7 cellular contexts compared by ENCODE assay signal in the genomic region with DNA sequence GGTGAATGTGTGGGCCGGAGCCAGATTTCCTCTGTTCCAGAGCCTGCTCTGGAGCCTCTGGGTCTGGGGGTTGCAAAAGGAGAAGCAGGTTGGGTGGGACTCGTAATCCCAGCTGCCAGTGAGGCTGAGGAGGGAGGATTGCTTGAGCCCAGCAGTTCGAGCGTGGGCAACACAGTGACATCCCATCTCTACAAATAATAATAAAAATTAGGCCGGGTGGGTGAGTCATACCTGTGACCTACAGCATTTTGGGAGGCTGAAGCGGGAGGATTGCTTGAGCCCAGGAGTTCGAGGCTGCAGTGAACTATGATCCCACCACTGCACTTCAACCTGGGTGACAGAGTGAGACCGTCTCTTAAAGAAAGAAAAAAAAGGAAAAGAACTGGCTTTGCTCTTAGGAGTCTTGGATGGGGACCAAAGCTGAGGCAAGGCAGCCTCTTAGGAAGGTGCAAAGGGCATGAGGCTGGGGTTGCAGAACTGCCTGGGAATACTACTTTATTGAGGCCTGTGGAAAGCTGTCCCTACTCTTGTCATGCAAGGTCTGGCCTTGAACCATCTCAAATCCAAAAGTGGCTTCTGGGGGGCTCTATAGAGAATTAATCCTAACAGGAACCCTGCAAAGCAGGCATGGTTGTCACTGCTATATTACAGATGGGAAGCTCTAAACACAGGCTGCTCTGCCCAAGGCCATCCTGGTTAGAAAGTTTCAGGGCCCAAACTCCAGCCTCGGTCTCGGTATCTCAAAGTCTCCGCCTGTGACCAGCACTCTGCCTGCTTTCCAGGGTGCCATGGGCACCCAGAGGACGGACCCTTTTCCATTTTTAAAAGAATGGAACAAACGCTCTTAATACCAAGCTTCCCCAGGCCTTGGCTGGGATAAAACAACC. TPM values are rescaled to one million over a fixed set of nuclear protein-coding genes. Genes with fewer than 3 reads are reported as not detected.
DNase-seq lines count a peak whose midpoint lies in the region; ATAC-seq and TF ChIP-seq lines count a peak whose summit lies in the region.

No MANE protein-coding gene starts in this region.

- no peaks in the 10 kb centered on the region for H3K9me3 ChIP-seq in gastroesophageal sphincter

- peak overlapping the region; percentile 71 for H3K4me3 Mint-ChIP-seq in WTC11

- TF ChIP-seq CTCF in WTC11 (IDR thresholded peaks at IDR 0.05) (no peak), gastroesophageal sphincter (IDR thresholded peaks at IDR 0.05) (no peak)

- no peak for TF ChIP-seq POLR2A in gastroesophageal sphincter (IDR thresholded peaks at IDR 0.05)

- ATAC-seq in GM18498 (IDR thresholded peaks at IDR 0.05; ENCODE audit: unreplicated experiment) (peak; percentile 7), HG03095 (IDR thresholded peaks at IDR 0.05; ENCODE audit: unreplicated experiment) (peak; percentile 8), WTC11 (no peak; the same call in 1 of the 2 replicates), gastroesophageal sphincter (peak; percentile 5)

- peak overlapping the region; percentile 63; the same call in 1 of the 2 replicates for H3K27ac Mint-ChIP-seq in WTC11

- peak overlapping the region; percentile 85 to 95 (median 94) for H3K27ac ChIP-seq in gastroesophageal sphincter

- no peak for TF ChIP-seq EP300 in gastroesophageal sphincter (IDR thresholded peaks at IDR 0.05)

- CTCF ChIA-PET in WTC11 (lab: Charles Lee): interaction anchor here (0.7 to 5.2 kb wide), 69 partner anchors 9 to 618 kb away, joined by 3 to 63 read pairs (median 5); a partner anchor contains a TSS

- H3K27me3 ChIP-seq in gastroesophageal sphincter: no peaks in the 10 kb centered on the region

- no peaks in the 10 kb centered on the region for H3K36me3 Mint-ChIP-seq in WTC11

- H3K4me1 Mint-ChIP-seq in WTC11: peaks cover 32% of the 10 kb centered on the region

- WGBS in gastroesophageal sphincter (ENCODE audit: low coverage in 1 of 2), 2 donors: 10 to 16% methylated on average over 2 to 6 of the region's 13 CpGs

- H3K36me3 ChIP-seq in gastroesophageal sphincter: peaks cover 0 to 9% of the 10 kb centered on the region in 2 donors

- peak overlapping the region; percentile 89 to 98 for H3K4me3 ChIP-seq in gastroesophageal sphincter

- peaks cover 0 to 53% (median 24%) of the 10 kb centered on the region in 3 donors for H3K4me1 ChIP-seq in gastroesophageal sphincter

- H3K9me3 Mint-ChIP-seq in WTC11: no peaks in the 10 kb centered on the region

- no peaks in the 10 kb centered on the region for H3K27me3 Mint-ChIP-seq in WTC11 (ENCODE audit: low read depth)

- POLR2A ChIA-PET in WTC11 (lab: Charles Lee): interaction anchor here (1.1 to 1.2 kb wide), 2 partner anchors 9 to 110 kb away, joined by 4 to 6 read pairs; a partner anchor contains a TSS

- DNase-seq in WTC11 (ENCODE audit: low spot score): no peak
- peak; percentile 25 for DNase-seq in renal cortical epithelial cell (ENCODE audit: low read depth)
- no peak for DNase-seq in amniotic stem cell (lab: John Stamatoyannopoulos, UW)
- no peak for DNase-seq in NCI-H2107 treated with DMSO at 0.1 percent for 48 hours (lab: John Stamatoyannopoulos, UW; ENCODE audit: unreplicated experiment)

TF ChIP-seq in WTC11, 78 proteins besides CTCF, POLR2A, EP300 and RAD21 (continues in another document):
- TF ChIP-seq FOXJ3 (CRISPR knock-in tag; IDR thresholded peaks at IDR 0.05; ENCODE audit: borderline replicate concordance) (no peak), FOXK1 (CRISPR knock-in tag; IDR thresholded peaks at IDR 0.05) (no peak), ZNF219 (CRISPR knock-in tag; IDR thresholded peaks at IDR 0.05; ENCODE audit: borderline replicate concordance) (no peak), HMGA2 (CRISPR knock-in tag; IDR thresholded peaks at IDR 0.05) (no peak), KAT7 (CRISPR knock-in tag; IDR thresholded peaks at IDR 0.05; ENCODE audit: borderline replicate concordance) (no peak)
- TF ChIP-seq, protein P1, sequence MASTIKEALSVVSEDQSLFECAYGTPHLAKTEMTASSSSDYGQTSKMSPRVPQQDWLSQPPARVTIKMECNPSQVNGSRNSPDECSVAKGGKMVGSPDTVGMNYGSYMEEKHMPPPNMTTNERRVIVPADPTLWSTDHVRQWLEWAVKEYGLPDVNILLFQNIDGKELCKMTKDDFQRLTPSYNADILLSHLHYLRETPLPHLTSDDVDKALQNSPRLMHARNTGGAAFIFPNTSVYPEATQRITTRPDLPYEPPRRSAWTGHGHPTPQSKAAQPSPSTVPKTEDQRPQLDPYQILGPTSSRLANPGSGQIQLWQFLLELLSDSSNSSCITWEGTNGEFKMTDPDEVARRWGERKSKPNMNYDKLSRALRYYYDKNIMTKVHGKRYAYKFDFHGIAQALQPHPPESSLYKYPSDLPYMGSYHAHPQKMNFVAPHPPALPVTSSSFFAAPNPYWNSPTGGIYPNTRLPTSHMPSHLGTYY (CRISPR knock-in tag; IDR thresholded peaks at IDR 0.05): no peak
- TF ChIP-seq, protein P2, sequence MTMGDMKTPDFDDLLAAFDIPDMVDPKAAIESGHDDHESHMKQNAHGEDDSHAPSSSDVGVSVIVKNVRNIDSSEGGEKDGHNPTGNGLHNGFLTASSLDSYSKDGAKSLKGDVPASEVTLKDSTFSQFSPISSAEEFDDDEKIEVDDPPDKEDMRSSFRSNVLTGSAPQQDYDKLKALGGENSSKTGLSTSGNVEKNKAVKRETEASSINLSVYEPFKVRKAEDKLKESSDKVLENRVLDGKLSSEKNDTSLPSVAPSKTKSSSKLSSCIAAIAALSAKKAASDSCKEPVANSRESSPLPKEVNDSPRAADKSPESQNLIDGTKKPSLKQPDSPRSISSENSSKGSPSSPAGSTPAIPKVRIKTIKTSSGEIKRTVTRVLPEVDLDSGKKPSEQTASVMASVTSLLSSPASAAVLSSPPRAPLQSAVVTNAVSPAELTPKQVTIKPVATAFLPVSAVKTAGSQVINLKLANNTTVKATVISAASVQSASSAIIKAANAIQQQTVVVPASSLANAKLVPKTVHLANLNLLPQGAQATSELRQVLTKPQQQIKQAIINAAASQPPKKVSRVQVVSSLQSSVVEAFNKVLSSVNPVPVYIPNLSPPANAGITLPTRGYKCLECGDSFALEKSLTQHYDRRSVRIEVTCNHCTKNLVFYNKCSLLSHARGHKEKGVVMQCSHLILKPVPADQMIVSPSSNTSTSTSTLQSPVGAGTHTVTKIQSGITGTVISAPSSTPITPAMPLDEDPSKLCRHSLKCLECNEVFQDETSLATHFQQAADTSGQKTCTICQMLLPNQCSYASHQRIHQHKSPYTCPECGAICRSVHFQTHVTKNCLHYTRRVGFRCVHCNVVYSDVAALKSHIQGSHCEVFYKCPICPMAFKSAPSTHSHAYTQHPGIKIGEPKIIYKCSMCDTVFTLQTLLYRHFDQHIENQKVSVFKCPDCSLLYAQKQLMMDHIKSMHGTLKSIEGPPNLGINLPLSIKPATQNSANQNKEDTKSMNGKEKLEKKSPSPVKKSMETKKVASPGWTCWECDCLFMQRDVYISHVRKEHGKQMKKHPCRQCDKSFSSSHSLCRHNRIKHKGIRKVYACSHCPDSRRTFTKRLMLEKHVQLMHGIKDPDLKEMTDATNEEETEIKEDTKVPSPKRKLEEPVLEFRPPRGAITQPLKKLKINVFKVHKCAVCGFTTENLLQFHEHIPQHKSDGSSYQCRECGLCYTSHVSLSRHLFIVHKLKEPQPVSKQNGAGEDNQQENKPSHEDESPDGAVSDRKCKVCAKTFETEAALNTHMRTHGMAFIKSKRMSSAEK (CRISPR knock-in tag; IDR thresholded peaks at IDR 0.05; ENCODE audit: borderline replicate concordance): no peak
- TF ChIP-seq, protein P3, sequence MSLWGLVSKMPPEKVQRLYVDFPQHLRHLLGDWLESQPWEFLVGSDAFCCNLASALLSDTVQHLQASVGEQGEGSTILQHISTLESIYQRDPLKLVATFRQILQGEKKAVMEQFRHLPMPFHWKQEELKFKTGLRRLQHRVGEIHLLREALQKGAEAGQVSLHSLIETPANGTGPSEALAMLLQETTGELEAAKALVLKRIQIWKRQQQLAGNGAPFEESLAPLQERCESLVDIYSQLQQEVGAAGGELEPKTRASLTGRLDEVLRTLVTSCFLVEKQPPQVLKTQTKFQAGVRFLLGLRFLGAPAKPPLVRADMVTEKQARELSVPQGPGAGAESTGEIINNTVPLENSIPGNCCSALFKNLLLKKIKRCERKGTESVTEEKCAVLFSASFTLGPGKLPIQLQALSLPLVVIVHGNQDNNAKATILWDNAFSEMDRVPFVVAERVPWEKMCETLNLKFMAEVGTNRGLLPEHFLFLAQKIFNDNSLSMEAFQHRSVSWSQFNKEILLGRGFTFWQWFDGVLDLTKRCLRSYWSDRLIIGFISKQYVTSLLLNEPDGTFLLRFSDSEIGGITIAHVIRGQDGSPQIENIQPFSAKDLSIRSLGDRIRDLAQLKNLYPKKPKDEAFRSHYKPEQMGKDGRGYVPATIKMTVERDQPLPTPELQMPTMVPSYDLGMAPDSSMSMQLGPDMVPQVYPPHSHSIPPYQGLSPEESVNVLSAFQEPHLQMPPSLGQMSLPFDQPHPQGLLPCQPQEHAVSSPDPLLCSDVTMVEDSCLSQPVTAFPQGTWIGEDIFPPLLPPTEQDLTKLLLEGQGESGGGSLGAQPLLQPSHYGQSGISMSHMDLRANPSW (CRISPR knock-in tag; conservative IDR thresholded peaks at IDR 0.05; ENCODE audit: low read depth): no peak
- TF ChIP-seq, protein P4, sequence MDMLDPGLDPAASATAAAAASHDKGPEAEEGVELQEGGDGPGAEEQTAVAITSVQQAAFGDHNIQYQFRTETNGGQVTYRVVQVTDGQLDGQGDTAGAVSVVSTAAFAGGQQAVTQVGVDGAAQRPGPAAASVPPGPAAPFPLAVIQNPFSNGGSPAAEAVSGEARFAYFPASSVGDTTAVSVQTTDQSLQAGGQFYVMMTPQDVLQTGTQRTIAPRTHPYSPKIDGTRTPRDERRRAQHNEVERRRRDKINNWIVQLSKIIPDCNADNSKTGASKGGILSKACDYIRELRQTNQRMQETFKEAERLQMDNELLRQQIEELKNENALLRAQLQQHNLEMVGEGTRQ (CRISPR knock-in tag; IDR thresholded peaks at IDR 0.05): no peak
- TF ChIP-seq, protein P5, sequence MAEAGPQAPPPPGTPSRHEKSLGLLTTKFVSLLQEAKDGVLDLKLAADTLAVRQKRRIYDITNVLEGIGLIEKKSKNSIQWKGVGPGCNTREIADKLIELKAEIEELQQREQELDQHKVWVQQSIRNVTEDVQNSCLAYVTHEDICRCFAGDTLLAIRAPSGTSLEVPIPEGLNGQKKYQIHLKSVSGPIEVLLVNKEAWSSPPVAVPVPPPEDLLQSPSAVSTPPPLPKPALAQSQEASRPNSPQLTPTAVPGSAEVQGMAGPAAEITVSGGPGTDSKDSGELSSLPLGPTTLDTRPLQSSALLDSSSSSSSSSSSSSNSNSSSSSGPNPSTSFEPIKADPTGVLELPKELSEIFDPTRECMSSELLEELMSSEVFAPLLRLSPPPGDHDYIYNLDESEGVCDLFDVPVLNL (CRISPR knock-in tag; IDR thresholded peaks at IDR 0.05; ENCODE audit: borderline replicate concordance, low read depth): no peak

RNA-seq across cellular contexts. Expression of a gene that starts 0.9 kb away (rescaled TPM):
- total RNA-seq in WTC11 (2021): 15.5 to 19.0 TPM (median 17.2 TPM) in 3 replicates
- total RNA-seq in gastroesophageal sphincter: 10 to 100 TPM; 37.6 to 62.1 (median 49.7) TPM
- total RNA-seq in renal cortical epithelial cell: 36.7 and 37.3 TPM in 2 replicates

RNA-seq across cellular contexts. Expression of a gene that starts 50.7 kb away (rescaled TPM):
- 10.8 to 17.9 TPM (median 14.0 TPM) in 3 replicates for total RNA-seq in WTC11 (2021)
- 10 to 100 TPM; 28.6 to 49.1 (median 38.8) TPM for total RNA-seq in gastroesophageal sphincter
- 7.6 and 20.7 TPM in 2 replicates for total RNA-seq in renal cortical epithelial cell
